Comparison of ENCODE assay signal across 7 cellular contexts in the genomic region with DNA sequence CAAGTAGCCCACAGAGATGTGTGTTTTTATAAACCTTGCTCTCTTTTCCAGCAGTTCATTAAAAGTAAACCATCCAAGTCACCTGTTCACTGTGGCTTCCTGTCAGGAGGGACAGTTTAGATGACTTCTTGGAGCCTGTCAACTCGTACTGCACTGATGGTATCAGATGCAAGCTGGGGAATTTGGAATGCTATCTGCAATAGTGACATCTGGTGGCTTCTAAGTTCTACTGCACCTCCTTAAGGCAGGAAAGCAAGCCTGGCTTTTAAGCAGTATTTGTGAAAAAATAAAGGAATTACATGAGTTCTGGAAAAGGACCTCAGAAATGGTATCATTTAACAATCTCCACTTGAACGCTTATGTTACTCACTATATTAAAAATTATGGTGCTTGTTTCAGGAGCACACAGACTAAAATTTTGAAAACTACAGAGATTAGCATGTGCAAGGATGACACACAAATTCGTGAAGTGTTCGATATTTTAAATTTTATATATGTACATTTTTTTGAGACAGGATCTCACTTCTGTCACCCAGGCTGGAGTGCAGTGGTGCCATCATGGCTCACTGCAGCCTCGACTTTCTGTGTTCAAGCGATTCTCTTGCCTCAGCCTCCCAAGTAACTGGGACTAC.
DNase-seq lines count a peak whose midpoint lies in the region; ATAC-seq and TF ChIP-seq lines count a peak whose summit lies in the region.

No MANE protein-coding gene starts in this region.

- intact Hi-C loops in breast epithelium (cut with DNase I; ENCODE audit: low total_unique reads) (no loop called here), transverse colon (cut with DNase I; ENCODE audit: low total_unique reads) (no loop called here)

- H3K36me3 ChIP-seq in breast epithelium = no peaks in the 10 kb centered on the region
- H3K36me3 ChIP-seq in kidney epithelial cell (ENCODE audit: control insufficient read depth, insufficient read depth, low read length) = no peaks in the 10 kb centered on the region
- no peaks in the 10 kb centered on the region for H3K36me3 ChIP-seq in transverse colon

- in situ Hi-C loops in transverse colon (cut with MboI; ENCODE audit: low pct_ligation_motif_present in 1 of 4, low pct_unique_long_range_greater_than_20kb in 1 of 4, low sequenced_read_pairs in 3 of 4) = loop anchor here in 2 of 4 donors (25.0 kb wide), 3 partner anchors 381 to 531 kb away; no protein-coding TSS in a partner anchor

- no peaks in the 10 kb centered on the region for H3K9me3 ChIP-seq in breast epithelium
- no peaks in the 10 kb centered on the region for H3K9me3 ChIP-seq in transverse colon

- peak; percentile 94 for ATAC-seq in GM19467 (IDR thresholded peaks at IDR 0.05; ENCODE audit: unreplicated experiment)
- ATAC-seq in HG03442 (IDR thresholded peaks at IDR 0.05; ENCODE audit: unreplicated experiment) = peak; percentile 98

- no peak for TF ChIP-seq EP300 in transverse colon (IDR thresholded peaks at IDR 0.05; ENCODE audit: low read depth)

- DNase-seq in GM04504 (ENCODE audit: low read depth) (peak; percentile 17), NCI-H774 (lab: John Stamatoyannopoulos, UW) (peak; percentile 54), breast epithelium (ENCODE audit: low spot score in 2 of 2) (no peak), kidney epithelial cell (ENCODE audit: low read depth) (no peak), transverse colon (no peak)

- TF ChIP-seq POLR2A in breast epithelium (IDR thresholded peaks at IDR 0.05) (no peak), transverse colon (IDR thresholded peaks at IDR 0.05) (no peak)

- H3K27me3 ChIP-seq in breast epithelium = no peaks in the 10 kb centered on the region
- no peaks in the 10 kb centered on the region for H3K27me3 ChIP-seq in kidney epithelial cell (ENCODE audit: control insufficient read depth, insufficient read depth, low read length)
- H3K27me3 ChIP-seq in transverse colon = no peaks in the 10 kb centered on the region

- H3K4me3 ChIP-seq in breast epithelium (no peak overlapping the region), kidney epithelial cell (ENCODE audit: low read depth, low read length) (no peak overlapping the region), transverse colon (no peak overlapping the region)

- 45 to 68% methylated on average over 2 to 6 of the region's 6 CpGs for WGBS in transverse colon (ENCODE audit: low coverage in 1 of 2), 2 donors

- no peaks in the 10 kb centered on the region for H3K4me1 ChIP-seq in breast epithelium
- peaks cover 0 to 7% (median 2%) of the 10 kb centered on the region in 4 donors for H3K4me1 ChIP-seq in transverse colon

- TF ChIP-seq CTCF in breast epithelium (IDR thresholded peaks at IDR 0.05) (peak in 2 of 3 donors; percentile 44 to 58), kidney epithelial cell (IDR thresholded peaks at IDR 0.05; ENCODE audit: insufficient read depth, low read length, poor library complexity, severe bottlenecking) (peak; percentile 83), transverse colon (IDR thresholded peaks at IDR 0.05) (peak; percentile 49 to 81 (median 76))

- no peak overlapping the region for H3K27ac ChIP-seq in breast epithelium
- no peak overlapping the region for H3K27ac ChIP-seq in transverse colon

Comparison
In these comparisons a context has a peak if more than half of its experiments do, and no peak if none do; other contexts are left out.
1. DNase-seq: peak in GM04504 (single experiment) and NCI-H774 (single experiment); none in breast epithelium (0 of 2), kidney epithelial cell (single experiment) and transverse colon (single experiment).
2. Peak in every context shown above with its lines, with median percentiles within 50 percentile points of each other: CTCF ChIP-seq.